ENCODE assay signal across 26 cellular contexts in the genomic region with DNA sequence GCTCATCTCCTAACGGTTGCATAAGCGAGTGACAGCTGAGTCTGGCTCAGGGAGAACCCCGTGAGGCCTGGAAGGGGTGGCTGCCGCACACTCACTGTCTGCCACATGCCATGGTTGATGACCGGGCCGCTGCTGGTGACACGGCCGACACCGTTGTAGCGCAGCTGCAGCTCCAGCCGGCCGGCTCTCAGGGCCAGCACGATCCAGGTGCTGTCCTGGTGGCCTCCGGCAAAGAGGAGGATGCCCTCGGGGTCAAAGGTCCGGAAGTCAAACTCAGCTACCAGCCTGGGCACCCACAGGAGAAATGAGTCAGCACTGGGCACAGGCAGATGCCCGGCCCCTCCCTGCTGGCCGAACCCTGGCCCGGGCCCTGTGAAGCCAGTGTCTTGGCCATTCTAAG. TPM values are rescaled to one million over a fixed set of nuclear protein-coding genes. Genes with fewer than 3 reads are reported as not detected.
DNase-seq lines count a peak whose midpoint lies in the region; ATAC-seq, FAIRE-seq and TF ChIP-seq lines count a peak whose summit lies in the region.
"Had no signal": no experiment of that assay in that cellular context is flagged by ENCODE, and none has a peak within 500 bp of the region (broad histone marks: within the 10 kb centered on the region; RNA-seq: fewer than 3 reads in every experiment).

No MANE protein-coding gene starts in this region.

- BruUV-seq in IMR-90 (replicated peaks; lab: Mats Ljungman, UMichigan) (no TSS peak), HepG2 (replicated peaks; lab: Mats Ljungman, UMichigan) (no TSS peak)

- H3K9me3 ChIP-seq in IMR-90 (ENCODE audit: control insufficient read depth, insufficient read depth, low read length) (no peaks in the 10 kb centered on the region), HepG2 (ENCODE audit: low read length) (no peaks in the 10 kb centered on the region), small intestine (ENCODE audit: control insufficient read depth, low read depth) (no peaks in the 10 kb centered on the region)
- H3K9me3 ChIP-seq: esophagus squamous epithelium, spleen had no signal

- peak overlapping the region; percentile 63 for H2AFZ ChIP-seq in IMR-90 (replicated peaks; ENCODE audit: low read length, poor library complexity)
- H2AFZ ChIP-seq in HepG2 (ENCODE audit: low read length): no peak overlapping the region
- H2AFZ ChIP-seq: GM23338 had no signal

- POLR2A ChIA-PET in IMR-90 (lab: Charles Lee; ENCODE audit: unreplicated experiment) (no interaction called here), HepG2 (lab: Yijun Ruan, JAX) (no interaction called here)

- H3K27me3 ChIP-seq in IMR-90 (ENCODE audit: control insufficient read depth, insufficient read depth, low read length) (no peaks in the 10 kb centered on the region), HepG2 (ENCODE audit: control insufficient read depth in 1 of 2, insufficient read depth in 2 of 2, low read length in 2 of 2) (no peaks in the 10 kb centered on the region; a peak in 1 of 5 replicates), small intestine (ENCODE audit: control insufficient read depth in 2 of 2, insufficient read depth in 2 of 2, low read length in 2 of 2) (no peaks in the 10 kb centered on the region), foreskin keratinocyte (no peaks in the 10 kb centered on the region)
- H3K27me3 ChIP-seq: esophagus squamous epithelium, spleen had no signal

- no peak overlapping the region for H3K14ac ChIP-seq in IMR-90 (replicated peaks; ENCODE audit: low read depth, low read length)

- H3K18ac ChIP-seq in IMR-90 (ENCODE audit: low read depth, low read length): no peak overlapping the region

- H3K79me1 ChIP-seq in IMR-90 (ENCODE audit: low read depth in 1 of 2, low read length in 2 of 2): peaks cover 27 to 77% of the 10 kb centered on the region in 2 experiments

- in situ Hi-C loops in IMR-90 (cut with MboI; ENCODE audit: low sequenced_read_pairs): no loop called here
- in situ Hi-C loops in HepG2 (cut with HindIII; ENCODE audit: extremely low pct_ligation_motif_present, low pct_unique_long_range_greater_than_20kb): no loop called here

- H3K4me2 ChIP-seq in IMR-90 (ENCODE audit: low read depth, low read length): no peak overlapping the region
- no peak overlapping the region for H3K4me2 ChIP-seq in HepG2 (ENCODE audit: low read depth, low read length)
- H3K4me2 ChIP-seq: GM23338 had no signal

- dilution Hi-C loops in IMR-90 (cut with HindIII; ENCODE audit: low sequenced_read_pairs, unreplicated experiment): no loop called here

- H4K8ac ChIP-seq in IMR-90 (ENCODE audit: low read depth in 2 of 2, low read length in 2 of 2): no peak overlapping the region

- intact Hi-C loops in IMR-90 (cut with micrococcal nuclease) (no loop called here), HepG2 (cut with micrococcal nuclease; ENCODE audit: unreplicated experiment) (no loop called here)

- H4K5ac ChIP-seq in IMR-90 (ENCODE audit: low read depth, low read length): no peak overlapping the region

- H3K79me2 ChIP-seq in HepG2 (ENCODE audit: insufficient read depth, low read length): no peaks in the 10 kb centered on the region

- H2BK15ac ChIP-seq in IMR-90 (ENCODE audit: low read depth, low read length): no peak overlapping the region

- TF ChIP-seq POLR2A in IMR-90 (IDR thresholded peaks at IDR 0.05; ENCODE audit: low read depth, low read length): no peak
- TF ChIP-seq POLR2A in HepG2 (IDR thresholded peaks at IDR 0.05; ENCODE audit: insufficient read depth in 1 of 2, low read depth in 2 of 2, low read length in 2 of 2): no peak

- H2AK9ac ChIP-seq in IMR-90 (replicated peaks; ENCODE audit: low read depth, low read length, poor library complexity): peak overlapping the region; percentile 72

- H3K4me1 ChIP-seq in IMR-90 (ENCODE audit: control insufficient read depth, insufficient read depth, low read length) (peaks cover 8% of the 10 kb centered on the region), HepG2 (ENCODE audit: insufficient read depth, low read length) (peaks cover 5% of the 10 kb centered on the region), small intestine (ENCODE audit: control insufficient read depth in 2 of 2, insufficient read depth in 1 of 2, low read depth in 1 of 2, low read length in 1 of 2) (no peaks in the 10 kb centered on the region), foreskin keratinocyte (peaks cover 4% of the 10 kb centered on the region)

- TF ChIP-seq RAD21 in IMR-90 (IDR thresholded peaks at IDR 0.05; ENCODE audit: low read length) (no peak), HepG2 (CRISPR knock-in tag; IDR thresholded peaks at IDR 0.05) (no peak)

- FAIRE-seq in RCC 7860 (lab: Jason Lieb, UNC) (no peak), HepG2 (lab: Jason Lieb, UNC) (no peak), small intestine (lab: Jason Lieb, UNC) (no peak)
- FAIRE-seq: frontal cortex, GM12891 had no signal

- TF ChIP-seq EP300 in HepG2 (IDR thresholded peaks at IDR 0.05; ENCODE audit: low read depth in 2 of 2, low read length in 2 of 2) (no peak), HepG2 (CRISPR knock-in tag; IDR thresholded peaks at IDR 0.05; ENCODE audit: borderline replicate concordance) (no peak)

- no peak for ATAC-seq in IMR-90 (ENCODE audit: low read depth)
- no peak for ATAC-seq in HepG2
- no peak for ATAC-seq in HG03097 (IDR thresholded peaks at IDR 0.05; ENCODE audit: low FRiP score, unreplicated experiment)
- no peak for ATAC-seq in foreskin keratinocyte
- no peak for ATAC-seq in HG02852 (IDR thresholded peaks at IDR 0.05; ENCODE audit: unreplicated experiment)
- ATAC-seq: activated naive CD8-positive, alpha-beta T cell treated with anti-CD3 and anti-CD28 coated beads, Interleukin-2, amount 50 U/mL, for 24 hours; GM23338; left ventricle myocardium superior had no signal

- no peak overlapping the region for H2AK5ac ChIP-seq in IMR-90 (ENCODE audit: low read depth, low read length)

- H3K36me3 ChIP-seq in IMR-90 (ENCODE audit: control insufficient read depth, insufficient read depth, low read length) (peaks cover 63% of the 10 kb centered on the region), HepG2 (replicated peaks in 1 of 2; ENCODE audit: control insufficient read depth in 1 of 2, insufficient read depth in 2 of 2, low read length in 2 of 2) (no peaks in the 10 kb centered on the region), small intestine (ENCODE audit: control insufficient read depth in 2 of 2, insufficient read depth in 2 of 2, low read length in 2 of 2) (peaks cover 4 to 6% of the 10 kb centered on the region in 2 donors)

- H2BK20ac ChIP-seq in IMR-90 (ENCODE audit: low read depth, low read length): no peak overlapping the region

- H3K4me3 ChIP-seq in IMR-90 (ENCODE audit: insufficient read depth, low read depth, low read length) (no peak overlapping the region), HepG2 (replicated peaks in 1 of 3; ENCODE audit: insufficient read depth in 1 of 3, low read depth in 2 of 3, low read length in 3 of 3) (no peak overlapping the region), small intestine (ENCODE audit: low read depth in 1 of 2, low read length in 2 of 2) (no peak overlapping the region)
- H3K4me3 ChIP-seq: esophagus squamous epithelium, GM23338, spleen had no signal

- peaks cover 25% of the 10 kb centered on the region for H4K20me1 ChIP-seq in IMR-90 (ENCODE audit: insufficient read depth, low read length)
- H4K20me1 ChIP-seq in HepG2 (ENCODE audit: insufficient read depth, low read length): no peaks in the 10 kb centered on the region

- H4K91ac ChIP-seq in IMR-90 (ENCODE audit: insufficient read depth, low read depth, low read length): no peak overlapping the region

- TF ChIP-seq CTCF in IMR-90 (conservative IDR thresholded peaks at IDR 0.05; ENCODE audit: low read depth, low read length) (no peak), HepG2 (CRISPR knock-in tag; IDR thresholded peaks at IDR 0.05) (no peak), foreskin keratinocyte (conservative IDR thresholded peaks at IDR 0.05) (no peak)

- H3K9ac ChIP-seq in IMR-90 (ENCODE audit: low read depth, low read length) (no peak overlapping the region), HepG2 (ENCODE audit: insufficient read depth, low read depth, low read length) (no peak overlapping the region)

- no peak overlapping the region for H2BK120ac ChIP-seq in IMR-90 (ENCODE audit: low read depth, low read length)

- H3K56ac ChIP-seq in IMR-90 (ENCODE audit: extremely low read depth, insufficient read depth, low read length): no peak overlapping the region

- peaks cover 16% of the 10 kb centered on the region; the same call in 1 of the 2 replicates for H3K9me1 ChIP-seq in IMR-90 (ENCODE audit: insufficient read depth, low read length)

- WGBS in IMR-90 (ENCODE audit: extremely low coverage in 2 of 2, insufficient read length in 1 of 2), 2 experiments: 88% methylated on average over 18 of the region's 19 CpGs; no CpG with 5 or more reads in 1 of the 2 experiments
- WGBS in HepG2 (ENCODE audit: low lambda C conversion rate): no CpG with 5 or more reads among the region's 19 CpGs
- 57 to 79% (median 76%) methylated on average over 19 of the region's 19 CpGs for WGBS in small intestine, 3 donors

- no peak for DNase-seq in IMR-90
- peak; percentile 57 for DNase-seq in RCC 7860 (ENCODE audit: low spot score)
- DNase-seq in HepG2 (ENCODE audit: low spot score): no peak
- peak; percentile 77 for DNase-seq in small intestine
- no peak for DNase-seq in foreskin keratinocyte
- DNase-seq: activated CD4-positive, alpha-beta T cell treated with anti-CD3 and anti-CD28 coated beads, Interleukin-2, amount 10 ng/mL, durations not matched to agents 24 days and 14 days; activated gamma-delta T cell; activated naive CD8-positive, alpha-beta T cell treated with anti-CD3 and anti-CD28 coated beads, Interleukin-2, amount 50 U/mL, for 24 hours; activated T-cell treated with anti-CD3 and anti-CD28 coated beads, Interleukin-2, amount 50 U/mL, for 24 hours; esophagus squamous epithelium; hippocampal formation; immature natural killer cell; left ventricle myocardium superior; MM.1S; NCI-H1417; NCI-H2029 treated with DMSO at 0.1 percent for 48 hours; NCI-H69; SHP77; spleen; stimulated activated CD4-positive, alpha-beta T cell treated with anti-CD3 and anti-CD28 coated beads, Interleukin-2, amount 100 ng/mL, for 48 hours; WERI-Rb-1 had no signal

- H3K4ac ChIP-seq in IMR-90 (ENCODE audit: low read depth, low read length): 0 out of 2 replicates have a peak overlapping the region, but pooled peaks have one; percentile 15

- no peak overlapping the region for H3K23ac ChIP-seq in IMR-90 (ENCODE audit: low read depth, low read length)

- CTCF ChIA-PET in IMR-90 (lab: Yijun Ruan, JAX): no interaction called here
- CTCF ChIA-PET in HepG2 (lab: Yijun Ruan, JAX; ENCODE audit: low intra/inter-chr PET ratio, low total read pairs): no interaction called here

- H2BK5ac ChIP-seq in IMR-90 (ENCODE audit: low read depth, low read length, poor library complexity, severe bottlenecking): no peak overlapping the region

- no peak overlapping the region for H3K27ac ChIP-seq in IMR-90 (ENCODE audit: insufficient read depth, low read length)
- H3K27ac ChIP-seq in HepG2 (ENCODE audit: extremely low read length, insufficient read depth, low read length): no peak overlapping the region
- no peak overlapping the region for H3K27ac ChIP-seq in small intestine (ENCODE audit: low read depth in 1 of 2, low read length in 1 of 2)
- no peak overlapping the region for H3K27ac ChIP-seq in foreskin keratinocyte
- H3K27ac ChIP-seq: spleen had no signal

RNA-seq across cellular contexts. Expression of a gene that starts 31.7 kb away (rescaled TPM):
- total RNA-seq in IMR-90 (2012; rRNA removed): 212 and 220 TPM in 2 replicates
- polyA plus RNA-seq in IMR-90 (2012; rRNA removed): 795 and 823 TPM in 2 replicates
- 1,010 and 1,498 TPM in 2 replicates for polyA plus RNA-seq in IMR-90 (2012; cell fraction: cytosol; rRNA removed)
- polyA plus RNA-seq in IMR-90 (2012; cell fraction: nucleus; rRNA removed; ENCODE audit: low replicate concordance): 1,145 and 2,216 TPM in 2 replicates
- 0.09 and 0.11 TPM in 2 replicates for total RNA-seq in HepG2 (2016; rRNA removed; fragmentation: Illumina TruSeq; extraction: Trizol)
- total RNA-seq in HepG2 (2016; cell fraction: cytosol; rRNA removed; fragmentation: Illumina TruSeq; extraction: Trizol; ENCODE audit: low read depth): 0.09 TPM in 1 of 2 replicates, not detected in the other
- 0.09 TPM in 1 of 2 replicates, not detected in the other for total RNA-seq in HepG2 (2016; cell fraction: insoluble cytoplasmic fraction; rRNA removed; fragmentation: Illumina TruSeq; extraction: Trizol)
- 0.19 and 0.21 TPM in 2 replicates for total RNA-seq in HepG2 (2016; cell fraction: membrane; rRNA removed; fragmentation: Illumina TruSeq; extraction: Trizol)
- total RNA-seq in HepG2 (2016; cell fraction: nucleus; rRNA removed; fragmentation: Illumina TruSeq; extraction: Trizol): 0.28 TPM in 1 of 2 replicates, not detected in the other
- 0.21 and 0.24 TPM in 2 replicates for polyA plus RNA-seq in HepG2 (2011; rRNA removed)
- 0.14 and 0.34 TPM in 2 replicates for polyA plus RNA-seq in HepG2 (2011; cell fraction: cytosol; rRNA removed)
- polyA plus RNA-seq in HepG2 (2011; cell fraction: nucleus; rRNA removed): 0.57 and 0.93 TPM in 2 replicates
- 0.13 and 0.23 TPM in 2 replicates for polyA plus RNA-seq in HepG2 (2012)
- 0.05 and 0.14 TPM in 2 replicates for polyA plus RNA-seq in HepG2 (2016; cell fraction: cytosol; fragmentation: Illumina TruSeq; extraction: Trizol; ENCODE audit: low read depth)
- polyA plus RNA-seq in HepG2 (2016; cell fraction: insoluble cytoplasmic fraction; fragmentation: Illumina TruSeq; extraction: Trizol; ENCODE audit: low read depth): 0.09 and 0.13 TPM in 2 replicates
- polyA plus RNA-seq in HepG2 (2016; cell fraction: membrane; fragmentation: Illumina TruSeq; extraction: Trizol; ENCODE audit: low read depth): 0.15 and 0.21 TPM in 2 replicates
- polyA plus RNA-seq in HepG2 (2016; cell fraction: nucleus; fragmentation: Illumina TruSeq; extraction: Trizol; ENCODE audit: insufficient read depth, low read depth): 0.52 and 0.59 TPM in 2 replicates
- 0.16 and 5.7 TPM in 2 replicates for polyA minus RNA-seq in HepG2 (2011; rRNA and poly(A)+ RNA removed; ENCODE audit: low replicate concordance)
- not detected in 2 replicates for polyA minus RNA-seq in HepG2 (2011; cell fraction: cytosol; rRNA and poly(A)+ RNA removed)
- 0.13 TPM in 1 of 2 replicates, not detected in the other for polyA minus RNA-seq in HepG2 (2011; cell fraction: nucleus; rRNA and poly(A)+ RNA removed)
- polyA plus RNA-seq in small intestine: 100 to 1,000 TPM in 2 of 3 donors, 10 to 100 TPM in 1; 69.2 to 136 (median 103) TPM
- 230 and 426 TPM in 2 replicates for total RNA-seq in foreskin keratinocyte
- 282 and 494 TPM in 2 replicates for polyA plus RNA-seq in foreskin keratinocyte

Comparison
In these comparisons a context has a peak if more than half of its experiments do, and no peak if none do; other contexts are left out.
1. DNase-seq: peak in RCC 7860 (single experiment) and small intestine (single experiment); none in IMR-90 (single experiment), HepG2 (single experiment) and foreskin keratinocyte (0 of 2).
2. RNA of a gene that starts 31.7 kb away (polyA plus RNA-seq): 795 to 2,216 TPM in IMR-90, 282 to 494 TPM in foreskin keratinocyte and 69.2 to 136 TPM in small intestine; 0.05 to 0.93 TPM in HepG2; every median in the first group is over 10 times any median in the second.